ENCODE assay signal across 1 cellular context in genomic region chr2:42573256-42573655, GRCh38.
TF ChIP-seq lines count a peak whose summit lies in the region.

No MANE protein-coding gene starts in this region.

TF ChIP-seq in GM23338, 12 proteins besides CTCF, POLR2A, EP300 and RAD21 (continued from another document):
- TF ChIP-seq REST (IDR thresholded peaks at IDR 0.05; ENCODE audit: unreplicated experiment), result no peak
- TF ChIP-seq POLR2AphosphoS5 (IDR thresholded peaks at IDR 0.05; ENCODE audit: low read depth), result no peak
- TF ChIP-seq, protein P1, sequence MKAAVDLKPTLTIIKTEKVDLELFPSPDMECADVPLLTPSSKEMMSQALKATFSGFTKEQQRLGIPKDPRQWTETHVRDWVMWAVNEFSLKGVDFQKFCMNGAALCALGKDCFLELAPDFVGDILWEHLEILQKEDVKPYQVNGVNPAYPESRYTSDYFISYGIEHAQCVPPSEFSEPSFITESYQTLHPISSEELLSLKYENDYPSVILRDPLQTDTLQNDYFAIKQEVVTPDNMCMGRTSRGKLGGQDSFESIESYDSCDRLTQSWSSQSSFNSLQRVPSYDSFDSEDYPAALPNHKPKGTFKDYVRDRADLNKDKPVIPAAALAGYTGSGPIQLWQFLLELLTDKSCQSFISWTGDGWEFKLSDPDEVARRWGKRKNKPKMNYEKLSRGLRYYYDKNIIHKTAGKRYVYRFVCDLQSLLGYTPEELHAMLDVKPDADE (IDR thresholded peaks at IDR 0.05), result no peak
- TF ChIP-seq EZH2 (IDR thresholded peaks at IDR 0.05; ENCODE audit: low read depth, unreplicated experiment), result no peak
- no peak for TF ChIP-seq CREB1 (CRISPR knock-in tag; IDR thresholded peaks at IDR 0.05; ENCODE audit: low read depth)
- no peak for TF ChIP-seq JUNB (IDR thresholded peaks at IDR 0.05; ENCODE audit: unreplicated experiment)
- TF ChIP-seq NANOG (IDR thresholded peaks at IDR 0.05; ENCODE audit: borderline replicate concordance), result no peak
